In genomic region chr6:6918216-6918983, GRCh38 we compare ENCODE assay signal across 9 cellular contexts.
DNase-seq lines count a peak whose midpoint lies in the region; ATAC-seq, FAIRE-seq and TF ChIP-seq lines count a peak whose summit lies in the region.
"Had no signal": no experiment of that assay in that cellular context is flagged by ENCODE, and none has a peak within 500 bp of the region (broad histone marks: within the 10 kb centered on the region; RNA-seq: fewer than 3 reads in every experiment).

No MANE protein-coding gene starts in this region.

- H3K9ac ChIP-seq in HepG2 (ENCODE audit: insufficient read depth, low read depth, low read length) = no peak overlapping the region
- no peak overlapping the region for H3K9ac ChIP-seq in mesendoderm (ENCODE audit: low read length)
- H3K9ac ChIP-seq: KMS-11 had no signal

- CTCF ChIA-PET in HepG2 (lab: Yijun Ruan, JAX; ENCODE audit: low intra/inter-chr PET ratio, low total read pairs) = no interaction called here

- no peak overlapping the region for H3K18ac ChIP-seq in mesendoderm (ENCODE audit: low read length)

- no peak overlapping the region for H2BK5ac ChIP-seq in mesendoderm (ENCODE audit: low read length)

- BruUV-seq in HepG2 (replicated peaks; lab: Mats Ljungman, UMichigan) = no TSS peak

- no peak overlapping the region for H2BK120ac ChIP-seq in mesendoderm (ENCODE audit: low read depth, low read length)

- no peak overlapping the region for H3K27ac Mint-ChIP-seq in effector memory CD8-positive, alpha-beta T cell

- H2AK5ac ChIP-seq in mesendoderm (ENCODE audit: low read length) = no peak overlapping the region

- H3K79me2 ChIP-seq in HepG2 (ENCODE audit: insufficient read depth, low read length) (no peaks in the 10 kb centered on the region), mesendoderm (ENCODE audit: control insufficient read depth, insufficient read depth, low read length) (no peaks in the 10 kb centered on the region)

- no peaks in the 10 kb centered on the region for H4K20me1 ChIP-seq in HepG2 (ENCODE audit: insufficient read depth, low read length)

- H3K27ac ChIP-seq in HepG2 (ENCODE audit: extremely low read length, insufficient read depth, low read length) (no peak overlapping the region), mesendoderm (ENCODE audit: low read depth, low read length) (no peak overlapping the region)
- H3K27ac ChIP-seq: KMS-11 had no signal

- H3K27me3 Mint-ChIP-seq in effector memory CD8-positive, alpha-beta T cell = peaks cover 10 to 35% of the 10 kb centered on the region in 2 donors

- no peak overlapping the region for H4K8ac ChIP-seq in mesendoderm (ENCODE audit: low read depth, low read length)

- WGBS in HepG2 (ENCODE audit: low lambda C conversion rate) = 37% methylated on average over 12 of the region's 12 CpGs
- no CpG with 5 or more reads among the region's 12 CpGs for WGBS in mesendoderm (ENCODE audit: extremely low coverage, insufficient coverage, low lambda C conversion rate)

- H3K9me3 ChIP-seq in HepG2 (ENCODE audit: low read length) = no peaks in the 10 kb centered on the region

- H3K4me2 ChIP-seq in HepG2 (ENCODE audit: low read depth, low read length) (no peak overlapping the region), mesendoderm (ENCODE audit: low read length) (no peak overlapping the region)
- H3K4me2 ChIP-seq: KMS-11 had no signal

- no peaks in the 10 kb centered on the region for H3K36me3 ChIP-seq in GM06990 (ENCODE audit: control insufficient read depth, insufficient read depth, low read length)
- no peaks in the 10 kb centered on the region for H3K36me3 ChIP-seq in HepG2 (replicated peaks in 1 of 2; ENCODE audit: control insufficient read depth in 1 of 2, insufficient read depth in 2 of 2, low read length in 2 of 2)
- no peaks in the 10 kb centered on the region for H3K36me3 ChIP-seq in mesendoderm (ENCODE audit: control insufficient read depth, insufficient read depth, low read length)

- H3K79me1 ChIP-seq in mesendoderm (ENCODE audit: low read length) = no peaks in the 10 kb centered on the region

- no peaks in the 10 kb centered on the region for H3K9me3 Mint-ChIP-seq in effector memory CD8-positive, alpha-beta T cell

- no peaks in the 10 kb centered on the region for H3K27me3 ChIP-seq in GM06990 (replicated peaks; ENCODE audit: control insufficient read depth, insufficient read depth, low read length)
- peaks cover 0 to 11% of the 10 kb centered on the region in 2 experiments; a peak in 2 of 5 replicates for H3K27me3 ChIP-seq in HepG2 (ENCODE audit: control insufficient read depth in 1 of 2, insufficient read depth in 2 of 2, low read length in 2 of 2)
- H3K27me3 ChIP-seq in mesendoderm (ENCODE audit: insufficient read depth, low read length, poor library complexity) = no peaks in the 10 kb centered on the region

- POLR2A ChIA-PET in HepG2 (lab: Yijun Ruan, JAX) = no interaction called here

- ATAC-seq in GM21515 (IDR thresholded peaks at IDR 0.05; ENCODE audit: unreplicated experiment) (peak; percentile 85), HepG2 (no peak)
- no peak for ATAC-seq in effector memory CD8-positive, alpha-beta T cell (replicated peaks)

- TF ChIP-seq POLR2A in HepG2 (IDR thresholded peaks at IDR 0.05; ENCODE audit: insufficient read depth in 1 of 2, low read depth in 2 of 2, low read length in 2 of 2) = no peak

- H3K4ac ChIP-seq in mesendoderm (ENCODE audit: low read depth, low read length) = no peak overlapping the region

- no peak overlapping the region for H2AFZ ChIP-seq in HepG2 (ENCODE audit: low read length)

- H3K4me3 ChIP-seq in GM06990 (replicated peaks; ENCODE audit: low read depth, low read length) (no peak overlapping the region), HepG2 (replicated peaks in 1 of 3; ENCODE audit: insufficient read depth in 1 of 3, low read depth in 2 of 3, low read length in 3 of 3) (no peak overlapping the region), mesendoderm (ENCODE audit: low read length) (no peak overlapping the region)

- in situ Hi-C loops in HepG2 (cut with HindIII; ENCODE audit: extremely low pct_ligation_motif_present, low pct_unique_long_range_greater_than_20kb) = no loop called here

- no peak overlapping the region for H3K4me3 Mint-ChIP-seq in effector memory CD8-positive, alpha-beta T cell

- no peak overlapping the region for H2BK15ac ChIP-seq in mesendoderm (replicated peaks; ENCODE audit: low read depth)

- intact Hi-C loops in HepG2 (cut with micrococcal nuclease; ENCODE audit: unreplicated experiment) = no loop called here

- no peak overlapping the region for H3K56ac ChIP-seq in mesendoderm (ENCODE audit: low read length)

- peaks cover 14% of the 10 kb centered on the region for H3K4me1 ChIP-seq in HepG2 (ENCODE audit: insufficient read depth, low read length)
- H3K4me1 ChIP-seq in mesendoderm (ENCODE audit: control insufficient read depth, low read depth, low read length) = no peaks in the 10 kb centered on the region

- no peak for TF ChIP-seq CTCF in GM06990 (IDR thresholded peaks at IDR 0.05; ENCODE audit: insufficient read depth, low read length, poor library complexity, severe bottlenecking)
- no peak for TF ChIP-seq CTCF in HepG2 (CRISPR knock-in tag; IDR thresholded peaks at IDR 0.05)

- TF ChIP-seq RAD21 in HepG2 (CRISPR knock-in tag; IDR thresholded peaks at IDR 0.05) = no peak

- TF ChIP-seq EP300 in HepG2 (IDR thresholded peaks at IDR 0.05; ENCODE audit: low read depth in 2 of 2, low read length in 2 of 2) (no peak), HepG2 (CRISPR knock-in tag; IDR thresholded peaks at IDR 0.05; ENCODE audit: borderline replicate concordance) (no peak)

- H3K36me3 Mint-ChIP-seq in effector memory CD8-positive, alpha-beta T cell (ENCODE audit: insufficient read depth) = no peaks in the 10 kb centered on the region

- H3K23ac ChIP-seq in mesendoderm (ENCODE audit: low read length) = no peak overlapping the region

- no peak for FAIRE-seq in HepG2 (lab: Jason Lieb, UNC)

- DNase-seq in GM06990 (ENCODE audit: extremely low read depth, insufficient read length) (peak; percentile 66), HS-5 (ENCODE audit: low read depth) (peak; percentile 18), HepG2 (ENCODE audit: low spot score) (no peak), mesendoderm (no peak), COR-L47 (lab: John Stamatoyannopoulos, UW) (no peak)
- peak; percentile 29 to 58 (median 45) for DNase-seq in activated CD8-positive, alpha-beta memory T cell treated with anti-CD3 and anti-CD28 coated beads for 48 hours (ENCODE audit: low read depth in 2 of 3, low spot score in 2 of 3)
- DNase-seq in effector memory CD8-positive, alpha-beta T cell = no peak

- peaks cover 0 to 3% of the 10 kb centered on the region in 2 donors for H3K4me1 Mint-ChIP-seq in effector memory CD8-positive, alpha-beta T cell (ENCODE audit: low read depth in 2 of 2)

- no peak overlapping the region for H4K5ac ChIP-seq in mesendoderm (ENCODE audit: low read length)

TF ChIP-seq in HepG2, 621 proteins besides CTCF, POLR2A, EP300 and RAD21:
- no peak for TF ChIP-seq ZNF383 (CRISPR knock-in tag; IDR thresholded peaks at IDR 0.05; ENCODE audit: borderline replicate concordance)
- 0 out of 2 replicates have a peak, but pooled peaks have one; percentile 37 for TF ChIP-seq SRF (IDR thresholded peaks at IDR 0.05; ENCODE audit: low read depth, low read length)
TF ChIP-seq in HepG2: peak in this region for 1.

Comparison
In these comparisons a context has a peak if more than half of its experiments do, and no peak if none do; other contexts are left out.
1. DNase-seq: peak in GM06990 (single experiment), HS-5 (single experiment) and activated CD8-positive, alpha-beta memory T cell treated with anti-CD3 and anti-CD28 coated beads for 48 hours (3 of 3); none in HepG2 (single experiment), mesendoderm (single experiment), COR-L47 (single experiment) and effector memory CD8-positive, alpha-beta T cell (0 of 3).